In genomic region chr11:121829159-121829643, GRCh38 we compare ENCODE assay signal across 11 cellular contexts.
DNase-seq lines count a peak whose midpoint lies in the region; ATAC-seq and TF ChIP-seq lines count a peak whose summit lies in the region.
"Had no signal": no experiment of that assay in that cellular context is flagged by ENCODE, and none has a peak within 500 bp of the region (broad histone marks: within the 10 kb centered on the region; RNA-seq: fewer than 3 reads in every experiment).

No MANE protein-coding gene starts in this region.

- no peaks in the 10 kb centered on the region for H3K9me3 ChIP-seq in mammary epithelial cell (replicated peaks; ENCODE audit: insufficient read depth, low read length)
- H3K9me3 ChIP-seq in lung (ENCODE audit: control insufficient read depth in 2 of 2, insufficient read depth in 1 of 2, low read length in 1 of 2) = no peaks in the 10 kb centered on the region

- WGBS in mammary epithelial cell (ENCODE audit: low coverage, missing lambda C conversion rate) = 31% methylated on average over 2 of the region's 2 CpGs
- 26 to 34% methylated on average over 2 of the region's 2 CpGs for WGBS in lung, 2 donors

- H3K4me1 ChIP-seq in ACC112 (ENCODE audit: control insufficient read depth, insufficient read depth, low read length, unreplicated experiment) (peaks cover 26% of the 10 kb centered on the region), mammary epithelial cell (ENCODE audit: insufficient read depth, low read length) (peaks cover 18% of the 10 kb centered on the region), lung (ENCODE audit: control insufficient read depth in 2 of 2, insufficient read depth in 2 of 2, low read length in 2 of 2) (no peaks in the 10 kb centered on the region)
- H3K4me1 ChIP-seq: parathyroid adenoma had no signal

- H3K79me2 ChIP-seq in ACC112 (ENCODE audit: control insufficient read depth, insufficient read depth, low read length, unreplicated experiment) (no peaks in the 10 kb centered on the region), mammary epithelial cell (ENCODE audit: insufficient read depth, low read length) (no peaks in the 10 kb centered on the region)
- H3K79me2 ChIP-seq: parathyroid adenoma had no signal

- H3K9ac ChIP-seq in mammary epithelial cell (ENCODE audit: insufficient read depth, low read length) = no peak overlapping the region
- H3K9ac ChIP-seq: parathyroid adenoma had no signal

- dilution Hi-C loops in mammary epithelial cell (cut with HindIII; ENCODE audit: low sequenced_read_pairs) = no loop called here

- intact Hi-C loops in mammary epithelial cell (cut with micrococcal nuclease) = loop anchor here (1.0 to 5.0 kb wide), 3 partner anchors 267 to 373 kb away; no protein-coding TSS in a partner anchor

- no peaks in the 10 kb centered on the region for H4K20me1 ChIP-seq in mammary epithelial cell (ENCODE audit: insufficient read depth, low read length)

- CTCF ChIA-PET in mammary epithelial cell (lab: Charles Lee; ENCODE audit: low non-redundant PET) = interaction anchor here (0.7 kb wide), 1 partner anchor 472 kb away, joined by 3 read pairs; no protein-coding TSS in a partner anchor

- in situ Hi-C loops in mammary epithelial cell (cut with MboI; ENCODE audit: low sequenced_read_pairs in 2 of 2) = no loop called here

- peak; percentile 77 for ATAC-seq in lung (ENCODE audit: insufficient read depth, low FRiP score)
- ATAC-seq in HG03521 (IDR thresholded peaks at IDR 0.05; ENCODE audit: unreplicated experiment) = no peak
- no peak for ATAC-seq in HG02973 (IDR thresholded peaks at IDR 0.05; ENCODE audit: unreplicated experiment)

- TF ChIP-seq CTCF in mammary epithelial cell (conservative IDR thresholded peaks at IDR 0.05 in 1 of 2, IDR thresholded peaks at IDR 0.05 in 1 of 2; ENCODE audit: extremely low read depth in 1 of 2, insufficient read depth in 1 of 2, low read depth in 1 of 2, low read length in 2 of 2) = no peak
- no peak for TF ChIP-seq CTCF in lung (IDR thresholded peaks at IDR 0.05; ENCODE audit: control extremely low read depth, extremely low read depth)

- peak overlapping the region; percentile 7 for H2AFZ ChIP-seq in ACC112 (ENCODE audit: low read length, unreplicated experiment)
- H2AFZ ChIP-seq in mammary epithelial cell (ENCODE audit: low read depth, low read length) = peak overlapping the region; percentile 72
- H2AFZ ChIP-seq: parathyroid adenoma had no signal

- no TSS peak for BruUV-seq in mammary epithelial cell (replicated peaks; lab: Mats Ljungman, UMichigan)

- H3K36me3 ChIP-seq in ACC112 (ENCODE audit: insufficient read depth, low read length) (no peaks in the 10 kb centered on the region), mammary epithelial cell (ENCODE audit: insufficient read depth, low read length) (no peaks in the 10 kb centered on the region), lung (ENCODE audit: control insufficient read depth in 2 of 2, insufficient read depth in 2 of 2, low read length in 2 of 2) (no peaks in the 10 kb centered on the region)
- H3K36me3 ChIP-seq: tibial nerve had no signal

- H3K27ac ChIP-seq in ACC112 (ENCODE audit: low read depth, low read length) (peak overlapping the region; percentile 98), mammary epithelial cell (ENCODE audit: insufficient read depth, low read depth, low read length) (peak overlapping the region; percentile 17), lung (ENCODE audit: low read depth in 1 of 2, low read length in 1 of 2) (no peak overlapping the region)
- H3K27ac ChIP-seq: parathyroid adenoma had no signal

- H3K4me3 ChIP-seq in ACC112 (ENCODE audit: low read depth, low read length) (peak overlapping the region; percentile 31), mammary epithelial cell (replicated peaks in 1 of 3; ENCODE audit: insufficient read depth in 1 of 3, low read depth in 2 of 3, low read length in 3 of 3) (no peak overlapping the region), lung (no peak overlapping the region)
- H3K4me3 ChIP-seq: tibial nerve had no signal

- H3K27me3 ChIP-seq in ACC112 (ENCODE audit: insufficient read depth, low read length) (no peaks in the 10 kb centered on the region), mammary epithelial cell (ENCODE audit: insufficient read depth, low read length) (no peaks in the 10 kb centered on the region), lung (ENCODE audit: control insufficient read depth, insufficient read depth) (no peaks in the 10 kb centered on the region)
- H3K27me3 ChIP-seq: tibial nerve had no signal

- DNase-seq in LHCN-M2 (ENCODE audit: low read depth) = peak; percentile 99
- DNase-seq in mammary epithelial cell = peak; percentile 91
- no peak for DNase-seq in lung (ENCODE audit: low spot score)
- no peak for DNase-seq in NCI-H2081 (lab: John Stamatoyannopoulos, UW)
- DNase-seq in HuH-7.5 (ENCODE audit: low spot score) = no peak
- DNase-seq: Kasumi-1 had no signal

- peak overlapping the region; percentile 31 for H3K4me2 ChIP-seq in mammary epithelial cell (ENCODE audit: insufficient read depth, low read depth, low read length)

Comparison
In these comparisons a context has a peak if more than half of its experiments do, and no peak if none do; other contexts are left out.
1. H3K27ac ChIP-seq: peak in ACC112 (single experiment) and mammary epithelial cell (single experiment); none in lung (0 of 2).
2. DNase-seq: peak in LHCN-M2 (single experiment) and mammary epithelial cell (single experiment); none in lung (single experiment), NCI-H2081 (0 of 2) and HuH-7.5 (single experiment).